Comparison of ENCODE assay signal across 15 cellular contexts in the genomic region with DNA sequence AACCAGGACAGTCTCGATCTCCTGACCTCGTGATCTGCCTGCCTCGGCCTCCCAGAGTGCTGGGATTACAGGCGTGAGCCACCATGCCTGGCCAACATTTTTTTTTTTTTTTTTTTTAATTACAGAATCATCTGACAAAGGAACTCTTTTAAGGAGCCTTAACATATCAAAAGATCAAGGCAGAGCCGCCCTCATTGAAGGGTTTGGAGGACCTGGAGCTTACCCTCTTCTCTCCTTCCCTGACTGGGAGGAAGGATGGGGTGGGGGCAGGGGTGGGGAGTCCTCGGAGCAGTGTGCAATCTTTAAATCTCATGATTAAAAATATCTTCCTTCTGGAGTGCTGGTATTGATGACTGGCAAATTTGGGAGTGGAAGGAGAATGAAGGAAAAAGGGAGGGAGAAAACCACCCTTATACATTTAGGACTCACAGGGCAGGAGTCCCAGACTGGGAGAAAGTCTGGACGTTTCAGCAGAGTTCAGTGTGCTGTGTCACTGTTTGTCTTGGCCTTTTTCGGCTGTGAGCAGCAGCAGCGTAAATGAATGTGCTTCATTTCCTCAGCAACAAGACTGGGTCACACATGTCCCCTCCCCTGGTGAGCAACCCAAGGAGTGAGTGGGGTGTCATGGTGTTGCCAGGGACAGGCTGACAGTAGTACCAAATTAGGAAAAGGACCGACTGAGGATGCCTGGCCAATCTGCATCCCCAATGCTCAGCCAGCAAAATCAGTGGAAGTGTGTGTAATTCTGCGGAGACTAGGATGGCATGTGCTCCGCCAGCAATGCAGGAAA.
DNase-seq lines count a peak whose midpoint lies in the region; TF ChIP-seq lines count a peak whose summit lies in the region.
"Had no signal": no experiment of that assay in that cellular context is flagged by ENCODE, and none has a peak within 500 bp of the region (broad histone marks: within the 10 kb centered on the region; RNA-seq: fewer than 3 reads in every experiment).

No MANE protein-coding gene starts in this region.

- H3K79me1 ChIP-seq in neuronal stem cell (ENCODE audit: low read depth, low read length), result no peaks in the 10 kb centered on the region

- H3K4me3 ChIP-seq in neuronal stem cell (ENCODE audit: low read length in 2 of 2), result peak overlapping the region in 1 of 2 donors; percentile 51

- no peak overlapping the region for H2BK15ac ChIP-seq in neuronal stem cell (ENCODE audit: low read length)

- no peak overlapping the region for H3K9ac ChIP-seq in neuronal stem cell (ENCODE audit: low read depth, low read length, poor library complexity)
- H3K9ac ChIP-seq: KMS-11 had no signal

- no CpG with 5 or more reads among the region's 12 CpGs for WGBS in neuronal stem cell (ENCODE audit: extremely low coverage in 2 of 2, insufficient read length in 2 of 2, insufficient replicate concordance in 1 of 2), 2 donors

- DNase-seq in AG08395 (ENCODE audit: low spot score) (peak; percentile 37), M059J (ENCODE audit: low read depth) (peak; percentile 5), fibroblast of gingiva (ENCODE audit: low read depth) (peak; percentile 97), neuronal stem cell (ENCODE audit: low spot score) (no peak), GM13976 (ENCODE audit: low spot score) (no peak), activated gamma-delta T cell (lab: John Stamatoyannopoulos, UW) (no peak)
- no peak for DNase-seq in stimulated activated naive CD4-positive, alpha-beta T cell treated with Interleukin-2 at 50 U/mL for 16 hours (lab: John Stamatoyannopoulos, UW)
- no peak for DNase-seq in stimulated activated naive CD4-positive, alpha-beta T cell (lab: John Stamatoyannopoulos, UW)
- DNase-seq: activated CD8-positive, alpha-beta memory T cell treated with anti-CD3 and anti-CD28 coated beads, Interleukin-2, amount 10 ng/mL, durations not matched to agents 7 days and 5 days; AML-193; H7; islet precursor cell; stimulated activated naive CD8-positive, alpha-beta T cell treated with anti-CD3 and anti-CD28 coated beads, Interleukin-15, amount 100 ng/mL, for 72 hours had no signal

- no peak for TF ChIP-seq CTCF in GM13976 (IDR thresholded peaks at IDR 0.05; ENCODE audit: borderline replicate concordance, control extremely low read depth, extremely low read depth, insufficient read depth, missing control alignments)

- H3K18ac ChIP-seq in neuronal stem cell (ENCODE audit: low read length), result peak overlapping the region; percentile 6

- no peak overlapping the region for H3K14ac ChIP-seq in neuronal stem cell (ENCODE audit: low read length)

- no peaks in the 10 kb centered on the region for H3K9me3 ChIP-seq in neuronal stem cell (replicated peaks in 1 of 2; ENCODE audit: control insufficient read depth in 2 of 2, insufficient read depth in 1 of 2, low read depth in 1 of 2, low read length in 2 of 2)
- H3K9me3 ChIP-seq: neutrophil had no signal

- no peak overlapping the region for H3K27ac ChIP-seq in neuronal stem cell (replicated peaks; ENCODE audit: low read length)
- H3K27ac ChIP-seq: KMS-11, neutrophil had no signal

- H3K27me3 ChIP-seq in neuronal stem cell (ENCODE audit: control insufficient read depth in 3 of 3, insufficient read depth in 3 of 3, low read depth in 1 of 3, low read length in 3 of 3), result no peaks in the 10 kb centered on the region
- H3K27me3 ChIP-seq: neutrophil had no signal

- H4K91ac ChIP-seq in neuronal stem cell (ENCODE audit: low read depth, low read length, poor library complexity), result no peak overlapping the region

- H3K4me1 ChIP-seq in neuronal stem cell (ENCODE audit: control insufficient read depth in 2 of 2, insufficient read depth in 1 of 2, low read depth in 1 of 2, low read length in 2 of 2), result peaks cover 0 to 1% of the 10 kb centered on the region in 2 donors

- in situ Hi-C loops in GM13976 (cut with MboI; ENCODE audit: low sequenced_read_pairs, unreplicated experiment), result no loop called here

- no peak overlapping the region for H2BK12ac ChIP-seq in neuronal stem cell (ENCODE audit: low read length)

- no peak overlapping the region for H3K4me2 ChIP-seq in neuronal stem cell (ENCODE audit: insufficient read depth, low read length, poor library complexity, severe bottlenecking)
- H3K4me2 ChIP-seq: KMS-11 had no signal

- H2BK5ac ChIP-seq in neuronal stem cell (ENCODE audit: low read length), result no peak overlapping the region

- no peak overlapping the region for H2AK5ac ChIP-seq in neuronal stem cell (ENCODE audit: low read depth, low read length)

- no peak overlapping the region for H3K4ac ChIP-seq in neuronal stem cell (ENCODE audit: low read length)

- H2AFZ ChIP-seq in neuronal stem cell (ENCODE audit: low read length), result no peak overlapping the region

- H3K23ac ChIP-seq in neuronal stem cell (ENCODE audit: low read depth, low read length, poor library complexity), result no peak overlapping the region

- no peak overlapping the region for H4K8ac ChIP-seq in neuronal stem cell (ENCODE audit: low read depth, low read length)

- no peak overlapping the region for H2BK120ac ChIP-seq in neuronal stem cell (ENCODE audit: low read depth, low read length)

- H3K36me3 ChIP-seq in neuronal stem cell (replicated peaks in 1 of 2; ENCODE audit: control insufficient read depth in 2 of 2, insufficient read depth in 2 of 2, low read length in 2 of 2), result no peaks in the 10 kb centered on the region
- H3K36me3 ChIP-seq: neutrophil had no signal

Comparison
In these comparisons a context has a peak if more than half of its experiments do, and no peak if none do; other contexts are left out.
1. DNase-seq: peak in AG08395 (single experiment), M059J (single experiment) and fibroblast of gingiva (single experiment); none in neuronal stem cell (single experiment), GM13976 (single experiment), stimulated activated naive CD4-positive, alpha-beta T cell treated with Interleukin-2 at 50 U/mL for 16 hours (single experiment), stimulated activated naive CD4-positive, alpha-beta T cell (0 of 6) and activated gamma-delta T cell (single experiment).